ENCODE assay signal across 8 cellular contexts in the genomic region with DNA sequence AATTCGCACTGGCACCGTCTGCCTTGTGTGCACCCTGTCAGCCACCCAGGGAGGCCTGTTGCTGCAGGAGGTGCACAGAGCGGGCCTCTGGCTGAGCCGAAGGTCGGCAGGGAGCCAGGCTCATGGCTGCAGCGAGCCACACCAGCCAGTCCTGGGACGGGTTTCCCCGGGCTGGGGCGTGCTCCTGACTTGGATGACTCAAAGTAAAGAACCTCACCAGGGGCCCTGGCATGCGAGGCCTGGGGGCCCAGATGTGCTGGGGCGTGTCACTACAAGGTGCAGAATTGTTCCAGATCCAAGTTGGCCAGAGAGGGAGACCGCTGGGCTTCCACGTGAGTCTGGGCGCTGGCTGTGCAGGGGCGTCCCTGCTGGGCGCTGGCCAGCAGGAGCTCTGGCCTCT. TPM values are rescaled to one million over a fixed set of nuclear protein-coding genes. Genes with fewer than 3 reads are reported as not detected.
DNase-seq lines count a peak whose midpoint lies in the region; ATAC-seq, FAIRE-seq and TF ChIP-seq lines count a peak whose summit lies in the region.

No MANE protein-coding gene starts in this region.

- POLR2A ChIA-PET in K562 (lab: Yijun Ruan, JAX) = interaction anchor here (0.6 to 1.3 kb wide), 3 partner anchors 30 to 364 kb away, joined by 3 read pairs; no protein-coding TSS in a partner anchor

- in situ Hi-C loops in K562 (cut with MboI) = no loop called here

- TF ChIP-seq RAD21 in K562 (CRISPR knock-in tag; conservative IDR thresholded peaks at IDR 0.05 in 1 of 2, IDR thresholded peaks at IDR 0.05 in 1 of 2) = no peak

- peaks cover 0 to 71% of the 10 kb centered on the region in 2 experiments; a peak in 2 of 5 replicates for H3K4me1 ChIP-seq in K562 (replicated peaks in 1 of 2; ENCODE audit: control insufficient read depth in 2 of 2, insufficient read depth in 2 of 2, low read length in 2 of 2)

- no peak overlapping the region for H3K27ac ChIP-seq in K562 (ENCODE audit: extremely low read depth, low read depth, low read length)

- TF ChIP-seq POLR2A in K562 (conservative IDR thresholded peaks at IDR 0.05) = no peak

- TF ChIP-seq CTCF in K562 (IDR thresholded peaks at IDR 0.05 in 2 of 3, conservative IDR thresholded peaks at IDR 0.05 in 1 of 3; ENCODE audit: insufficient read depth in 2 of 3, low read depth in 1 of 3, low read length in 3 of 3) = no peak

- CTCF ChIA-PET in K562 (lab: Yijun Ruan, JAX; ENCODE audit: low intra/inter-chr PET ratio) = interaction anchor here (0.6 to 2.3 kb wide), 2 partner anchors 64 to 110 kb away, joined by 3 to 20 read pairs; no protein-coding TSS in a partner anchor

- no peak overlapping the region for H2AFZ ChIP-seq in K562 (ENCODE audit: low read depth, low read length)

- H3K9me1 ChIP-seq in K562 (ENCODE audit: control insufficient read depth, insufficient read depth, low read length) = no peaks in the 10 kb centered on the region

- no peaks in the 10 kb centered on the region for H3K27me3 ChIP-seq in K562 (ENCODE audit: control insufficient read depth in 2 of 2, insufficient read depth in 2 of 2, low read length in 2 of 2)

- DNase-seq in 8988T (peak; percentile 93), HT-29 (ENCODE audit: low spot score) (peak; percentile 17), K562 (ENCODE audit: extremely low read depth in 1 of 4, low spot score in 3 of 4) (no peak), kidney glomerular epithelial cell (lab: John Stamatoyannopoulos, UW) (peak; percentile 47), SHP77 treated with DMSO at 0.1 percent for 48 hours (lab: John Stamatoyannopoulos, UW) (no peak), iPS-NIHi11 (ENCODE audit: low spot score) (no peak), NCI-H69 (lab: John Stamatoyannopoulos, UW) (no peak)
- no peak for DNase-seq in activated CD4-positive, CD25-positive, alpha-beta regulatory T cell (lab: John Stamatoyannopoulos, UW)

- no peak for FAIRE-seq in K562 (lab: Jason Lieb, UNC)

- peaks cover under 1% of the 10 kb centered on the region; the same call in 1 of the 2 replicates for H3K9me3 ChIP-seq in K562 (replicated peaks; ENCODE audit: control insufficient read depth, insufficient read depth, low read depth, low read length)

- no peak for ATAC-seq in K562

- no peak for TF ChIP-seq EP300 in K562 (IDR thresholded peaks at IDR 0.05; ENCODE audit: low read length)

- H3K36me3 ChIP-seq in K562 (ENCODE audit: control insufficient read depth, insufficient read depth, low read length) = no peaks in the 10 kb centered on the region

- WGBS in K562 (ENCODE audit: insufficient coverage, low coverage, missing lambda C conversion rate) = 81% methylated on average over 10 of the region's 16 CpGs

- H3K4me3 ChIP-seq in K562 = no peak overlapping the region

- intact Hi-C loops in K562 (cut with micrococcal nuclease) = loop anchor here (2.0 to 5.0 kb wide), 2 partner anchors 47 to 110 kb away; no protein-coding TSS in a partner anchor

- no peak overlapping the region for H3K4me2 ChIP-seq in K562 (ENCODE audit: insufficient read depth, low read length)

- no peaks in the 10 kb centered on the region for H3K79me2 ChIP-seq in K562 (ENCODE audit: control insufficient read depth, insufficient read depth, low read length)

- no peak overlapping the region for H3K9ac ChIP-seq in K562 (ENCODE audit: insufficient read depth in 1 of 2, low read depth in 2 of 2, low read length in 2 of 2)

- no TSS peak for BruUV-seq in K562 (replicated peaks; lab: Mats Ljungman, UMichigan)

- H4K20me1 ChIP-seq in K562 (replicated peaks; ENCODE audit: control insufficient read depth, insufficient read depth, low read length) = peaks cover 22% of the 10 kb centered on the region

TF ChIP-seq in K562, 482 proteins besides CTCF, POLR2A, EP300 and RAD21:
- no peak for TF ChIP-seq POU5F1 (IDR thresholded peaks at IDR 0.05; ENCODE audit: borderline replicate concordance, low read depth, low read length, partially characterized antibody)
- peak; percentile 27; the same call in 1 of the 2 replicates for TF ChIP-seq POLR2G (IDR thresholded peaks at IDR 0.05; ENCODE audit: low read depth, low read length)
- TF ChIP-seq MAFG (tag; conservative IDR thresholded peaks at IDR 0.05) = no peak

RNA-seq across cellular contexts. Expression of a gene that starts 34.5 kb away (rescaled TPM):
- total RNA-seq in HT-29 (2014; rRNA removed; shearing (Covaris generic)) = 51.3 and 56.0 TPM in 2 replicates
- 25.5 and 41.9 TPM in 2 replicates for total RNA-seq in K562 (2011; cell fraction: chromatin; rRNA removed; ENCODE audit: low replicate concordance)
- 25.0 and 40.7 TPM in 2 replicates for total RNA-seq in K562 (2011; cell fraction: nucleolus; rRNA removed)
- 23.3 and 28.3 TPM in 2 replicates for total RNA-seq in K562 (2011; cell fraction: nucleoplasm; rRNA removed)
- total RNA-seq in K562 (2014; rRNA removed) = 21.7 and 24.6 TPM in 2 replicates
- 1.1 and 1.3 TPM in 2 replicates for total RNA-seq in K562 (2014; rRNA removed; fragmentation: Illumina TruSeq; extraction: Trizol)
- 7.3 and 12.9 TPM in 2 replicates for total RNA-seq in K562 (2015; rRNA removed; fragmentation: Illumina TruSeq; extraction: Trizol)
- 112 and 129 TPM in 2 replicates for total RNA-seq in K562 (2021)
- 1.9 and 4.3 TPM in 2 replicates for polyA plus RNA-seq in K562 (2011; rRNA removed)
- polyA plus RNA-seq in K562 (2011; cell fraction: cytosol; rRNA removed) = 3.7 and 13.3 TPM in 2 replicates
- 16.7 and 51.7 TPM in 2 replicates for polyA plus RNA-seq in K562 (2011; cell fraction: nucleus; rRNA removed)
- polyA plus RNA-seq in K562 (2012) = 41.9 and 54.8 TPM in 2 replicates
- 29.3 and 35.8 TPM in 2 replicates for polyA plus RNA-seq in K562 (2014; fragmentation: Illumina TruSeq; extraction: Trizol)
- under 1 TPM; 0.24 to 0.29 TPM for polyA plus RNA-seq in K562 (2014; fragmentation: Nextera tagmentation; extraction: Ambion mirVana)
- 27.4 and 32.3 TPM in 2 replicates for polyA plus RNA-seq in K562 (2014; rRNA removed)
- 0.81 and 1.8 TPM in 2 replicates for polyA minus RNA-seq in K562 (2011; rRNA and poly(A)+ RNA removed)
- 21.0 and 29.9 TPM in 2 replicates for polyA minus RNA-seq in K562 (2011; cell fraction: cytosol; rRNA and poly(A)+ RNA removed)
- 9.0 and 9.3 TPM in 2 replicates for polyA minus RNA-seq in K562 (2011; cell fraction: nucleus; rRNA and poly(A)+ RNA removed)

Comparison
In these comparisons a context has a peak if more than half of its experiments do, and no peak if none do; other contexts are left out.
1. DNase-seq: peak in 8988T (single experiment), HT-29 (single experiment) and kidney glomerular epithelial cell (single experiment); none in K562 (0 of 4), SHP77 treated with DMSO at 0.1 percent for 48 hours (single experiment), iPS-NIHi11 (single experiment), activated CD4-positive, CD25-positive, alpha-beta regulatory T cell (0 of 4) and NCI-H69 (single experiment).